In the genomic region with DNA sequence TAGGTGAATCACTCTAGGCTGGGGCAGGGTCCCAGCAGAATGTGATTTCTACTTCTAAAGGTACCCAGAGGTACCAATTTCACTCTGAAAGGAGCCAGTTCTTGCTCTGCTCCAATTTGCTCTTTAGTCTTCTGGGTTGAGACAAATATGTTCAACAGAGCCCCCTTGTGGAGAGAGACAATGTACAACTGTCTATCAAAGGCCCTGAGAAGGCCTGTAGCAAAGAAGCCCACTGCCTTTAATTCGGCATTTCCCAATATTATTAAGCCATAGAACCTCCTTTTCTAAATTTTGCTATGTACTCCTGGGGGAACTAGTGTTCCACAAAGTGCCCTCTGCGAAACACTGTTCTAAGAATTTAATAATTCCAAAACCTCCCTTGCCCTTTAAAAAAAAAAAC, we compare ENCODE assay signal across 8 cellular contexts.
DNase-seq lines count a peak whose midpoint lies in the region; ATAC-seq, FAIRE-seq and TF ChIP-seq lines count a peak whose summit lies in the region.

No MANE protein-coding gene starts in this region.

- H3K27me3 Mint-ChIP-seq in activated T-helper 2 cell treated with anti-CD3 and anti-CD28 coated beads, Interferon-gamma antibody, Interleukin-2, Interleukin-4, amounts not matched to agents 10 μg/mL and 5 μg/mL and 100 μg/mL, durations not matched to agents 14 hours and 24 hours and 36 hours (ENCODE audit: low read depth), result no peaks in the 10 kb centered on the region

- intact Hi-C loops in activated T-helper 2 cell treated with anti-CD3 and anti-CD28 coated beads, Interferon-gamma antibody, Interleukin-2, Interleukin-4, amounts not matched to agents 10 μg/mL and 5 μg/mL and 100 μg/mL, durations not matched to agents 14 hours and 24 hours and 36 hours (cut with micrococcal nuclease), result loop anchor here (10.0 kb wide), 1 partner anchor 559 kb away; no protein-coding TSS in a partner anchor

- FAIRE-seq in keratinocyte (lab: Jason Lieb, UNC), result no peak
- FAIRE-seq in GM12892 (lab: Jason Lieb, UNC), result no peak

- no peak for TF ChIP-seq POLR2A in GM12892 (IDR thresholded peaks at IDR 0.05; ENCODE audit: low read depth, low read length)

- H3K9me3 Mint-ChIP-seq in activated T-helper 2 cell treated with anti-CD3 and anti-CD28 coated beads, Interferon-gamma antibody, Interleukin-2, Interleukin-4, amounts not matched to agents 10 μg/mL and 5 μg/mL and 100 μg/mL, durations not matched to agents 14 hours and 24 hours and 36 hours, result no peaks in the 10 kb centered on the region

- H3K27me3 ChIP-seq in HAP-1 (ENCODE audit: low read depth), result no peaks in the 10 kb centered on the region
- H3K27me3 ChIP-seq in keratinocyte (ENCODE audit: control insufficient read depth, extremely low read depth, insufficient read depth, low read length), result no peaks in the 10 kb centered on the region

- H3K36me3 Mint-ChIP-seq in activated T-helper 2 cell treated with anti-CD3 and anti-CD28 coated beads, Interferon-gamma antibody, Interleukin-2, Interleukin-4, amounts not matched to agents 10 μg/mL and 5 μg/mL and 100 μg/mL, durations not matched to agents 14 hours and 24 hours and 36 hours (ENCODE audit: low read depth), result no peaks in the 10 kb centered on the region

- DNase-seq in CD1c-positive myeloid dendritic cell (ENCODE audit: extremely low spot score) (peak; percentile 31), HAP-1 (ENCODE audit: low spot score in 2 of 2) (peak; percentile 20 to 33), RPMI8226 (peak; percentile 51), keratinocyte (ENCODE audit: low read depth, low spot score) (no peak), GM12892 (ENCODE audit: insufficient read length) (no peak)
- DNase-seq in activated T-helper 2 cell treated with anti-CD3 and anti-CD28 coated beads, Interferon-gamma antibody, Interleukin-2, Interleukin-4, amounts not matched to agents 10 μg/mL and 5 μg/mL and 100 μg/mL, durations not matched to agents 14 hours and 24 hours and 36 hours (ENCODE audit: low spot score), result no peak

- H3K9ac ChIP-seq in keratinocyte (ENCODE audit: control insufficient read depth, extremely low read depth, insufficient read depth, low read length), result no peak overlapping the region

- H3K4me2 ChIP-seq in keratinocyte (ENCODE audit: control insufficient read depth, extremely low read depth, insufficient read depth, low read depth, low read length), result no peak overlapping the region

- H2AFZ ChIP-seq in keratinocyte (ENCODE audit: control insufficient read depth, low read length), result no peak overlapping the region

- peaks cover 3% of the 10 kb centered on the region for H3K9me1 ChIP-seq in keratinocyte (ENCODE audit: control insufficient read depth, extremely low read depth, insufficient read depth, low read length)

- no peak overlapping the region for H3K27ac Mint-ChIP-seq in activated T-helper 2 cell treated with anti-CD3 and anti-CD28 coated beads, Interferon-gamma antibody, Interleukin-2, Interleukin-4, amounts not matched to agents 10 μg/mL and 5 μg/mL and 100 μg/mL, durations not matched to agents 14 hours and 24 hours and 36 hours

- H3K4me1 ChIP-seq in HAP-1 (no peaks in the 10 kb centered on the region), keratinocyte (ENCODE audit: control insufficient read depth, extremely low read depth, insufficient read depth, low read length) (peaks cover 22% of the 10 kb centered on the region)

- H3K79me2 ChIP-seq in keratinocyte (ENCODE audit: control insufficient read depth, insufficient read depth, low read length), result no peaks in the 10 kb centered on the region

- H3K4me1 Mint-ChIP-seq in activated T-helper 2 cell treated with anti-CD3 and anti-CD28 coated beads, Interferon-gamma antibody, Interleukin-2, Interleukin-4, amounts not matched to agents 10 μg/mL and 5 μg/mL and 100 μg/mL, durations not matched to agents 14 hours and 24 hours and 36 hours (ENCODE audit: low read depth), result no peaks in the 10 kb centered on the region

- dilution Hi-C loops in keratinocyte (cut with MboI; ENCODE audit: extremely low pct_ligation_motif_present, low sequenced_read_pairs), result no loop called here

- ATAC-seq in activated CD4-positive, CD25-positive, alpha-beta regulatory T cell treated with anti-CD3 and anti-CD28 coated beads, Interleukin-2, amount 50 U/mL, for 24 hours, result no peak
- ATAC-seq in HG02759 (IDR thresholded peaks at IDR 0.05; ENCODE audit: unreplicated experiment), result no peak

- no peaks in the 10 kb centered on the region for H3K36me3 ChIP-seq in HAP-1 (replicated peaks)
- no peaks in the 10 kb centered on the region for H3K36me3 ChIP-seq in keratinocyte (ENCODE audit: control insufficient read depth in 2 of 2, extremely low read depth in 1 of 2, insufficient read depth in 2 of 2, low read length in 2 of 2)

- no peaks in the 10 kb centered on the region for H3K9me3 ChIP-seq in HAP-1
- H3K9me3 ChIP-seq in keratinocyte (ENCODE audit: control insufficient read depth, low read depth, low read length), result no peaks in the 10 kb centered on the region

- H3K4me3 Mint-ChIP-seq in activated T-helper 2 cell treated with anti-CD3 and anti-CD28 coated beads, Interferon-gamma antibody, Interleukin-2, Interleukin-4, amounts not matched to agents 10 μg/mL and 5 μg/mL and 100 μg/mL, durations not matched to agents 14 hours and 24 hours and 36 hours (ENCODE audit: low read depth), result no peak overlapping the region

- TF ChIP-seq CTCF in keratinocyte (optimal IDR thresholded peaks at IDR 0.05 in 1 of 3, IDR thresholded peaks at IDR 0.05 in 1 of 3, conservative IDR thresholded peaks at IDR 0.05 in 1 of 3; ENCODE audit: extremely low read depth in 1 of 3, insufficient read depth in 2 of 3, low read length in 3 of 3), result peak in 2 of 3 experiments; percentile 23 to 53

- H4K20me1 ChIP-seq in keratinocyte (ENCODE audit: control insufficient read depth, extremely low read depth, insufficient read depth, low read length), result no peaks in the 10 kb centered on the region

- H3K27ac ChIP-seq in keratinocyte (ENCODE audit: control insufficient read depth, insufficient read depth, low read length), result peak overlapping the region; percentile 34

- in situ Hi-C loops in HAP-1 (cut with MboI; ENCODE audit: low sequenced_read_pairs), result no loop called here

- H3K4me3 ChIP-seq in HAP-1, result no peak overlapping the region
- H3K4me3 ChIP-seq in keratinocyte (ENCODE audit: control insufficient read depth in 2 of 3, extremely low read depth in 1 of 3, insufficient read depth in 2 of 3, low read depth in 1 of 3, low read length in 3 of 3), result no peak overlapping the region

Comparison
In these comparisons a context has a peak if more than half of its experiments do, and no peak if none do; other contexts are left out.
1. DNase-seq: peak in CD1c-positive myeloid dendritic cell (single experiment), HAP-1 (2 of 2) and RPMI8226 (single experiment); none in keratinocyte (single experiment), GM12892 (single experiment) and activated T-helper 2 cell treated with anti-CD3 and anti-CD28 coated beads, Interferon-gamma antibody, Interleukin-2, Interleukin-4, amounts not matched to agents 10 μg/mL and 5 μg/mL and 100 μg/mL, durations not matched to agents 14 hours and 24 hours and 36 hours (single experiment).